Comparison of ENCODE assay signal across 34 cellular contexts in genomic region chr9:19552693-19553092, GRCh38.
DNase-seq lines count a peak whose midpoint lies in the region; ATAC-seq and TF ChIP-seq lines count a peak whose summit lies in the region.
"Had no signal": no experiment of that assay in that cellular context is flagged by ENCODE, and none has a peak within 500 bp of the region (broad histone marks: within the 10 kb centered on the region; RNA-seq: fewer than 3 reads in every experiment).

No MANE protein-coding gene starts in this region.

- peaks cover 11% of the 10 kb centered on the region for H3K4me1 Mint-ChIP-seq in WTC11

- peaks cover 30% of the 10 kb centered on the region for H3K36me3 Mint-ChIP-seq in WTC11
- H3K36me3 Mint-ChIP-seq: activated naive CD8-positive, alpha-beta T cell treated with anti-CD3 and anti-CD28 coated beads for 36 hours; naive B cell had no signal

- H3K4me1 ChIP-seq in lower lobe of right lung = peaks cover 5% of the 10 kb centered on the region
- H3K4me1 ChIP-seq: BE2C, right atrium auricular region, SJCRH30 had no signal

- no peak for ATAC-seq in lower lobe of right lung
- no peak for ATAC-seq in WTC11
- ATAC-seq: esophagus mucosa had no signal

- H3K4me3 Mint-ChIP-seq in WTC11 = no peak overlapping the region
- H3K4me3 Mint-ChIP-seq: activated B cell treated with CpG ODN at 0.5 μM for 24 hours; activated CD4-positive, alpha-beta T cell treated with anti-CD3 and anti-CD28 coated beads, Interleukin-2, amount 10 ng/mL, durations not matched to agents 7 days and 5 days; activated naive CD8-positive, alpha-beta T cell treated with anti-CD3 and anti-CD28 coated beads for 36 hours; endodermal cell; naive B cell had no signal

- H3K27me3 ChIP-seq in lower lobe of right lung (ENCODE audit: low read depth) = no peaks in the 10 kb centered on the region
- H3K27me3 ChIP-seq: BE2C, right atrium auricular region, SJCRH30, spleen, stomach, tibial nerve had no signal

- intact Hi-C loops in lower lobe of right lung (cut with DNase I) = no loop called here

- no peak for TF ChIP-seq CTCF in lower lobe of right lung (IDR thresholded peaks at IDR 0.05)
- TF ChIP-seq CTCF in WTC11 (IDR thresholded peaks at IDR 0.05) = no peak

- H3K27ac ChIP-seq in angular gyrus (ENCODE audit: low read depth, low read length) = peak overlapping the region; percentile 37
- H3K27ac ChIP-seq in lower lobe of right lung = no peak overlapping the region
- H3K27ac ChIP-seq: HL-60, left ventricle myocardium inferior, right atrium auricular region, SJCRH30, spleen, stomach, tibial nerve had no signal

- CTCF ChIA-PET in WTC11 (lab: Charles Lee) = interaction anchor here (0.6 to 3.3 kb wide), 4 partner anchors 23 to 88 kb away, joined by 3 to 17 read pairs (median 4); no protein-coding TSS in a partner anchor

- H3K9me3 ChIP-seq in lower lobe of right lung = no peaks in the 10 kb centered on the region
- H3K9me3 ChIP-seq: BE2C, SJCRH30 had no signal

- no peaks in the 10 kb centered on the region; the same call in 1 of the 2 replicates for H3K27me3 Mint-ChIP-seq in WTC11 (ENCODE audit: low read depth)
- H3K27me3 Mint-ChIP-seq: activated B cell treated with CpG ODN at 0.5 μM for 24 hours; activated CD4-positive, alpha-beta T cell treated with anti-CD3 and anti-CD28 coated beads, Interleukin-2, amount 10 ng/mL, durations not matched to agents 7 days and 5 days; activated naive CD8-positive, alpha-beta T cell treated with anti-CD3 and anti-CD28 coated beads for 36 hours; naive B cell had no signal

- DNase-seq in COR-L47 (lab: John Stamatoyannopoulos, UW) = peak; percentile 58
- DNase-seq in NCI-H1092 (lab: John Stamatoyannopoulos, UW) = peak; percentile 13
- DNase-seq in myocyte (ENCODE audit: low read depth) = peak; percentile 5
- no peak for DNase-seq in lower lobe of right lung
- no peak for DNase-seq in WTC11 (ENCODE audit: low spot score)
- no peak for DNase-seq in HuH-7 (ENCODE audit: low spot score)
- DNase-seq: ACHN; activated B cell treated with CpG ODN at 0.5 μM for 24 hours; activated CD4-positive, alpha-beta T cell treated with anti-CD3 and anti-CD28 coated beads, Interleukin-2, amount 10 ng/mL, durations not matched to agents 7 days and 5 days; activated effector memory CD4-positive, alpha-beta T cell treated with anti-CD3 and anti-CD28 coated beads, Interleukin-2, amount 50 U/mL, for 16 hours; activated naive CD8-positive, alpha-beta T cell treated with anti-CD3 and anti-CD28 coated beads for 36 hours; activated T-cell treated with anti-CD3 and anti-CD28 coated beads, Interleukin-2, amount 50 U/mL, for 1 hour; aorta; BE2C; cortex of kidney; endodermal cell; H7; islet precursor cell; KG1; left ventricle myocardium inferior; MM.1S; naive B cell; NCI-H1436; NCI-H2107; SJCRH30; spleen; stimulated activated CD4-positive, alpha-beta T cell treated with anti-CD3 and anti-CD28 coated beads, Interleukin-2, amount 100 ng/mL, for 24 hours; stomach; SW 1271 had no signal

- POLR2A ChIA-PET in WTC11 (lab: Charles Lee) = no interaction called here

- H3K27ac Mint-ChIP-seq in WTC11 = no peak overlapping the region
- H3K27ac Mint-ChIP-seq: activated B cell treated with CpG ODN at 0.5 μM for 24 hours; activated CD4-positive, alpha-beta T cell treated with anti-CD3 and anti-CD28 coated beads, Interleukin-2, amount 10 ng/mL, durations not matched to agents 7 days and 5 days; activated naive CD8-positive, alpha-beta T cell treated with anti-CD3 and anti-CD28 coated beads for 36 hours; endodermal cell had no signal

- no peaks in the 10 kb centered on the region for H3K36me3 ChIP-seq in lower lobe of right lung
- H3K36me3 ChIP-seq: BE2C, left ventricle myocardium inferior, right atrium auricular region, SJCRH30, spleen, stomach, tibial nerve had no signal

- H3K4me3 ChIP-seq in lower lobe of right lung = no peak overlapping the region
- H3K4me3 ChIP-seq: left ventricle myocardium inferior, right atrium auricular region, SJCRH30, spleen, stomach, tibial nerve had no signal

- H3K9me3 Mint-ChIP-seq in WTC11 = peaks cover 19% of the 10 kb centered on the region

TF ChIP-seq in WTC11, 78 proteins besides CTCF, POLR2A, EP300 and RAD21:
- no peak for TF ChIP-seq ZNF232 (CRISPR knock-in tag; IDR thresholded peaks at IDR 0.05)
- TF ChIP-seq ERG (CRISPR knock-in tag; IDR thresholded peaks at IDR 0.05) = no peak
- TF ChIP-seq USF1 (CRISPR knock-in tag; IDR thresholded peaks at IDR 0.05) = no peak
- no peak for TF ChIP-seq ZNF425 (CRISPR knock-in tag; conservative IDR thresholded peaks at IDR 0.05)
- TF ChIP-seq ELF4 (CRISPR knock-in tag; IDR thresholded peaks at IDR 0.05; ENCODE audit: low read depth) = no peak
- no peak for TF ChIP-seq ZNF671 (CRISPR knock-in tag; IDR thresholded peaks at IDR 0.05)
- TF ChIP-seq PRDM15 (CRISPR knock-in tag; IDR thresholded peaks at IDR 0.05) = no peak
- no peak for TF ChIP-seq NR3C1 (CRISPR knock-in tag; conservative IDR thresholded peaks at IDR 0.05; ENCODE audit: low read depth)
- TF ChIP-seq ZNF396 (CRISPR knock-in tag; IDR thresholded peaks at IDR 0.05; ENCODE audit: borderline replicate concordance) = no peak

Comparison
In these comparisons a context has a peak if more than half of its experiments do, and no peak if none do; other contexts are left out.
1. DNase-seq: peak in COR-L47 (single experiment), NCI-H1092 (single experiment) and myocyte (single experiment); none in lower lobe of right lung (single experiment), WTC11 (single experiment) and HuH-7 (single experiment).